ENCODE assay signal across 13 cellular contexts in the genomic region with DNA sequence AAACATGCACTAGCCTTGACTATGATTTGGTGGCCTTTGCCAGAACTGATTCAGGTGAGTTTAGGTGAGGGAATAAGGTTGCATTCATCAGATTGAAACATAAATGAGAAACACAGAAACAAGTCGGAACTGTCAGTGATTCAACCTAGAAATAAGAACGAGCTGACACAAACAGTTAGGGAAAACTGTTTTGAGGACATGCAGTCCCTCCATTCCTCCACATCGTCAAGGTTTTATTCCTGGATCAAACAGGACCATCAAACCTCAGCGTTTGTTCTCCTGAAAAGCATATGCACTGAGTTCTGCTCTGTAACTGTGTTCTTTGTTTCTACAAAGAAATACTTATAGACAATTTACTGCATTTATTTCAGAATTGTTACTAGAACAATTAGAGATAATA. TPM values are rescaled to one million over a fixed set of nuclear protein-coding genes. Genes with fewer than 3 reads are reported as not detected.
DNase-seq lines count a peak whose midpoint lies in the region; ATAC-seq and TF ChIP-seq lines count a peak whose summit lies in the region.
"Had no signal": no experiment of that assay in that cellular context is flagged by ENCODE, and none has a peak within 500 bp of the region (broad histone marks: within the 10 kb centered on the region; RNA-seq: fewer than 3 reads in every experiment).

No MANE protein-coding gene starts in this region.

- DNase-seq in A673 (ENCODE audit: low spot score): no peak
- DNase-seq in G401 (ENCODE audit: low spot score): peak; percentile 34
- no peak for DNase-seq in activated naive CD8-positive, alpha-beta T cell treated with anti-CD3 and anti-CD28 coated beads, Interleukin-2, amount 50 U/mL, for 24 hours
- DNase-seq in Peyer's patch: no peak
- DNase-seq in LoVo (ENCODE audit: low spot score): no peak
- no peak for DNase-seq in globus pallidus (ENCODE audit: low spot score)
- DNase-seq: body of pancreas, DMS79 treated with DMSO at 0.1 percent for 48 hours, heart left ventricle, NCI-H345 had no signal

- H3K4me3 Mint-ChIP-seq in activated naive CD8-positive, alpha-beta T cell treated with anti-CD3 and anti-CD28 coated beads, Interleukin-2, amount 50 U/mL, for 24 hours: peak overlapping the region; percentile 2

- peaks cover 13% of the 10 kb centered on the region for H3K4me1 ChIP-seq in A673 (ENCODE audit: insufficient read depth, low read length, poor library complexity, severe bottlenecking)
- peaks cover 0 to 11% of the 10 kb centered on the region in 2 donors for H3K4me1 ChIP-seq in muscle layer of duodenum (ENCODE audit: control insufficient read depth in 1 of 2, insufficient read depth in 2 of 2, low read length in 2 of 2)
- H3K4me1 ChIP-seq in Peyer's patch: peaks cover 0 to 22% (median 1%) of the 10 kb centered on the region in 4 donors

- no TSS peak for BruUV-seq in A673 (replicated peaks; lab: Mats Ljungman, UMichigan)

- H3K36me3 ChIP-seq in A673 (ENCODE audit: insufficient read depth, low read length, poor library complexity, severe bottlenecking) (no peaks in the 10 kb centered on the region), muscle layer of duodenum (ENCODE audit: control insufficient read depth in 1 of 2, insufficient read depth in 2 of 2, low read length in 2 of 2) (peaks cover 0 to 4% of the 10 kb centered on the region in 2 donors), Peyer's patch (peaks cover 0 to 10% (median 0%) of the 10 kb centered on the region in 3 donors)

- intact Hi-C loops in A673 (cut with micrococcal nuclease; ENCODE audit: unreplicated experiment): loop anchor here (5.0 kb wide), 2 partner anchors 122 to 157 kb away; a partner anchor contains a TSS

- H3K27ac Mint-ChIP-seq in activated naive CD8-positive, alpha-beta T cell treated with anti-CD3 and anti-CD28 coated beads, Interleukin-2, amount 50 U/mL, for 24 hours: no peak overlapping the region

- H3K9me3 Mint-ChIP-seq in activated naive CD8-positive, alpha-beta T cell treated with anti-CD3 and anti-CD28 coated beads, Interleukin-2, amount 50 U/mL, for 24 hours: no peaks in the 10 kb centered on the region

- H3K36me3 Mint-ChIP-seq in activated naive CD8-positive, alpha-beta T cell treated with anti-CD3 and anti-CD28 coated beads, Interleukin-2, amount 50 U/mL, for 24 hours (ENCODE audit: low read depth): peaks cover 24% of the 10 kb centered on the region

- in situ Hi-C loops in G401 (cut with HindIII; ENCODE audit: low sequenced_read_pairs): no loop called here

- ATAC-seq in activated naive CD8-positive, alpha-beta T cell treated with anti-CD3 and anti-CD28 coated beads, Interleukin-2, amount 50 U/mL, for 24 hours: no peak
- no peak for ATAC-seq in GM21390 (IDR thresholded peaks at IDR 0.05; ENCODE audit: unreplicated experiment)
- ATAC-seq: body of pancreas, HCT116, heart left ventricle had no signal

- no peak overlapping the region for H3K27ac ChIP-seq in A673 (ENCODE audit: low read depth, low read length, poor library complexity, severe bottlenecking)
- no peak overlapping the region for H3K27ac ChIP-seq in muscle layer of duodenum (ENCODE audit: low read length)
- H3K27ac ChIP-seq in Peyer's patch: no peak overlapping the region
- H3K27ac ChIP-seq: body of pancreas had no signal

- POLR2A ChIA-PET in A673 (lab: Charles Lee; ENCODE audit: low non-redundant PET): no interaction called here

- TF ChIP-seq CTCF in A673 (conservative IDR thresholded peaks at IDR 0.05; ENCODE audit: low read depth, low read length): no peak
- no peak for TF ChIP-seq CTCF in Peyer's patch (IDR thresholded peaks at IDR 0.05)

- CTCF ChIA-PET in A673 (lab: Charles Lee): no interaction called here

- H3K4me1 Mint-ChIP-seq in activated naive CD8-positive, alpha-beta T cell treated with anti-CD3 and anti-CD28 coated beads, Interleukin-2, amount 50 U/mL, for 24 hours: peaks cover 36% of the 10 kb centered on the region

- TF ChIP-seq POLR2A in Peyer's patch (IDR thresholded peaks at IDR 0.05): no peak

- H3K4me3 ChIP-seq in A673 (ENCODE audit: low read depth, low read length, poor library complexity, severe bottlenecking): peak overlapping the region; percentile 77
- H3K4me3 ChIP-seq in muscle layer of duodenum (ENCODE audit: low read depth in 1 of 2, low read length in 2 of 2): peak overlapping the region; percentile 75 to 93
- no peak overlapping the region for H3K4me3 ChIP-seq in Peyer's patch

- no peaks in the 10 kb centered on the region for H3K9me3 ChIP-seq in A673 (ENCODE audit: low read depth, low read length, poor library complexity, severe bottlenecking)
- H3K9me3 ChIP-seq in muscle layer of duodenum (ENCODE audit: control insufficient read depth in 1 of 2, low read length in 2 of 2): no peaks in the 10 kb centered on the region
- no peaks in the 10 kb centered on the region for H3K9me3 ChIP-seq in Peyer's patch
- H3K9me3 ChIP-seq: body of pancreas, heart left ventricle had no signal

- H3K27me3 ChIP-seq in A673 (replicated peaks; ENCODE audit: insufficient read depth, low read depth, low read length, poor library complexity): no peaks in the 10 kb centered on the region
- no peaks in the 10 kb centered on the region for H3K27me3 ChIP-seq in muscle layer of duodenum (ENCODE audit: low read depth, low read length)
- no peaks in the 10 kb centered on the region for H3K27me3 ChIP-seq in Peyer's patch
- H3K27me3 ChIP-seq: body of pancreas, heart left ventricle had no signal

- peaks cover 2% of the 10 kb centered on the region for H3K27me3 Mint-ChIP-seq in activated naive CD8-positive, alpha-beta T cell treated with anti-CD3 and anti-CD28 coated beads, Interleukin-2, amount 50 U/mL, for 24 hours

RNA-seq across cellular contexts. Expression of a gene that starts 1.7 kb away (rescaled TPM):
- total RNA-seq in A673 (2021) (8.7 and 10.6 TPM in 2 replicates), Peyer's patch (10 to 100 TPM; 11.6 to 31.4 (median 13.9) TPM)
- total RNA-seq in G401 (2014; rRNA removed; shearing (Covaris generic)): 3.3 and 10.2 TPM in 2 replicates

Comparison
In these comparisons a context has a peak if more than half of its experiments do, and no peak if none do; other contexts are left out.
1. H3K4me3 ChIP-seq: peak in A673 (single experiment) and muscle layer of duodenum (2 of 2); none in Peyer's patch (0 of 4).